ENCODE assay signal across 18 cellular contexts in the genomic region with DNA sequence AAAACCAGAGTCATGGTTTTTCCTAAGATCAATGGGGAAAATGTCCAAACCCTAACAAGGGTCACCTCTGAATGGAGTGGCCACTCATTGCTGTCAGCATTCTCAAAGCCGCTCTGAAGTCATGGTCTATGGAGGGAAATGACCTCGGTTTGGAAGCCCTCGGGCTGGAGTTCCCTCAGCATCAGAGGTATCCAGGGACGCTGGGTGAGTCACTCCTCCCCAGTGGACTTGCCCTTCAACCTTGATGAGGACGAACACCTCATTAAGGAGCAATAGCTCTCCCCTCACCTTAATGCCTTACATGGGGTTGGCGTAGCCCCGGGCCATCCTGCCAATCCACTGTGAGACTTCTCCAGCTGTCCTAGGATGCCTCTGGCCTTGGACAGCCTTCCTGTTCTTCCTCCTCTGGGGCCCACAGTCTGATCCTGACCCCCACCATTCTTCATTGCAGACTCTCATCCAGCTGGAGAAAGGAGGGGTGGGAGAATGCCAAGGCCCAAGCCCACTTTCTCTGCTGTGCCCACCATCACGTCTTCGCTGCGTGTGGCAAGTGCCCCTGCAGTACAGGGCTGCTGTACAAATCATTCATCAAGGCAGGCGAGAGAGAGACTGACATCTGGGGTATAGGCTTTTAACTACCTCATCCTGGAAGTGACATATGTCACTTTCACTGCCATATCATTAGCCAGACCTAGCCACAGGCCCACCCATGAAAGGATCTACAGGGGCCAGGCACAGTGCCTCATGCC.
DNase-seq lines count a peak whose midpoint lies in the region; ATAC-seq, FAIRE-seq and TF ChIP-seq lines count a peak whose summit lies in the region.
"Had no signal": no experiment of that assay in that cellular context is flagged by ENCODE, and none has a peak within 500 bp of the region (broad histone marks: within the 10 kb centered on the region; RNA-seq: fewer than 3 reads in every experiment).

No MANE protein-coding gene starts in this region.

- H3K9me3 ChIP-seq in OCI-LY1 (ENCODE audit: low read length) = no peaks in the 10 kb centered on the region
- H3K9me3 ChIP-seq: BE2C, mucosa of descending colon, tibial artery had no signal

- no peaks in the 10 kb centered on the region for H3K9me2 ChIP-seq in OCI-LY1 (ENCODE audit: low read depth, low read length)

- TF ChIP-seq POLR2A in erythroblast (IDR thresholded peaks at IDR 0.05; ENCODE audit: low read length) = no peak

- no peak overlapping the region for H3K4me3 ChIP-seq in OCI-LY1 (ENCODE audit: low read depth, low read length, poor library complexity, severe bottlenecking)
- H3K4me3 ChIP-seq: mucosa of descending colon, tibial artery had no signal

- no peak overlapping the region for H2AFZ ChIP-seq in OCI-LY1 (ENCODE audit: low read length)

- no peaks in the 10 kb centered on the region for H3K27me3 Mint-ChIP-seq in stimulated activated naive CD8-positive, alpha-beta T cell treated with anti-CD3 and anti-CD28 coated beads, Interleukin-15, amount 100 ng/mL, for 72 hours
- H3K27me3 Mint-ChIP-seq: activated naive CD4-positive, alpha-beta T cell treated with anti-CD3 and anti-CD28 coated beads, Interleukin-2, amount 50 U/mL, for 24 hours had no signal

- FAIRE-seq in urothelium cell line (lab: Jason Lieb, UNC) = peak; percentile 74
- FAIRE-seq: GM12892, islet of Langerhans had no signal

- no peaks in the 10 kb centered on the region for H3K9me3 Mint-ChIP-seq in stimulated activated naive CD8-positive, alpha-beta T cell treated with anti-CD3 and anti-CD28 coated beads, Interleukin-15, amount 100 ng/mL, for 72 hours
- H3K9me3 Mint-ChIP-seq: activated naive CD4-positive, alpha-beta T cell treated with anti-CD3 and anti-CD28 coated beads, Interleukin-2, amount 50 U/mL, for 24 hours had no signal

- peak; percentile 21 for ATAC-seq in stimulated activated naive CD8-positive, alpha-beta T cell treated with anti-CD3 and anti-CD28 coated beads, Interleukin-15, Interleukin-2, amounts not matched to agents 100 U/mL and 50 U/mL, for 24 hours
- no peak for ATAC-seq in stimulated activated naive CD8-positive, alpha-beta T cell treated with anti-CD3 and anti-CD28 coated beads, Interleukin-15, amount 100 ng/mL, for 72 hours
- ATAC-seq: mucosa of descending colon had no signal

- H3K27ac Mint-ChIP-seq in stimulated activated naive CD8-positive, alpha-beta T cell treated with anti-CD3 and anti-CD28 coated beads, Interleukin-15, amount 100 ng/mL, for 72 hours = no peak overlapping the region
- H3K27ac Mint-ChIP-seq: activated naive CD4-positive, alpha-beta T cell treated with anti-CD3 and anti-CD28 coated beads, Interleukin-2, amount 50 U/mL, for 24 hours had no signal

- no peak overlapping the region for H3K4me3 Mint-ChIP-seq in stimulated activated naive CD8-positive, alpha-beta T cell treated with anti-CD3 and anti-CD28 coated beads, Interleukin-15, amount 100 ng/mL, for 72 hours
- H3K4me3 Mint-ChIP-seq: activated naive CD4-positive, alpha-beta T cell treated with anti-CD3 and anti-CD28 coated beads, Interleukin-2, amount 50 U/mL, for 24 hours had no signal

- no peak for TF ChIP-seq CTCF in OCI-LY1 (IDR thresholded peaks at IDR 0.05; ENCODE audit: low read length)

- no peaks in the 10 kb centered on the region for H3K27me3 ChIP-seq in OCI-LY1 (ENCODE audit: insufficient read depth, low read length)
- H3K27me3 ChIP-seq: BE2C, tibial artery had no signal

- H3K36me3 ChIP-seq in OCI-LY1 (ENCODE audit: insufficient read depth, low read length) = no peaks in the 10 kb centered on the region
- H3K36me3 ChIP-seq: BE2C, tibial artery had no signal

- no peak overlapping the region for H3K9ac ChIP-seq in OCI-LY1 (ENCODE audit: low read length)

- H3K4me1 ChIP-seq in OCI-LY1 (ENCODE audit: insufficient read depth, low read length, severe bottlenecking) = peaks cover 22% of the 10 kb centered on the region
- H3K4me1 ChIP-seq: BE2C had no signal

- H4K20me1 ChIP-seq in OCI-LY1 (ENCODE audit: insufficient read depth, low read length) = no peaks in the 10 kb centered on the region

- H3K4me2 ChIP-seq in OCI-LY1 (ENCODE audit: low read length) = no peak overlapping the region

- no peaks in the 10 kb centered on the region for H3K79me2 ChIP-seq in OCI-LY1 (ENCODE audit: insufficient read depth, low read length)

- peak overlapping the region; percentile 25 for H3K27ac ChIP-seq in OCI-LY1 (ENCODE audit: low read depth, low read length, poor library complexity, severe bottlenecking)
- H3K27ac ChIP-seq: tibial artery had no signal

- H3F3A ChIP-seq in OCI-LY1 (ENCODE audit: insufficient read depth, low read length) = no peaks in the 10 kb centered on the region

- DNase-seq in stimulated activated naive CD8-positive, alpha-beta T cell treated with anti-CD3 and anti-CD28 coated beads, Interleukin-15, Interleukin-2, amounts not matched to agents 100 U/mL and 50 U/mL, for 24 hours = no peak
- no peak for DNase-seq in stimulated activated naive CD8-positive, alpha-beta T cell treated with anti-CD3 and anti-CD28 coated beads, Interleukin-15, amount 100 ng/mL, for 72 hours
- peak; percentile 30 to 52 for DNase-seq in erythroblast (lab: John Stamatoyannopoulos, UW)
- no peak for DNase-seq in urothelium cell line (ENCODE audit: low spot score)
- DNase-seq in activated naive CD4-positive, alpha-beta T cell treated with Interleukin-2 at 50 U/mL for 16 hours = no peak
- no peak for DNase-seq in amygdala (lab: John Stamatoyannopoulos, UW)
- DNase-seq in activated CD8-positive, alpha-beta memory T cell treated with anti-CD3 and anti-CD28 coated beads, Interleukin-2, amount 50 U/mL, for 48 hours = no peak
- DNase-seq: BE2C; central memory CD4-positive, alpha-beta T cell; mucosa of descending colon; NCI-H1048; posterior cingulate gyrus; SW 1271; tibial artery had no signal

- H3K4me1 Mint-ChIP-seq in stimulated activated naive CD8-positive, alpha-beta T cell treated with anti-CD3 and anti-CD28 coated beads, Interleukin-15, amount 100 ng/mL, for 72 hours = peaks cover 38% of the 10 kb centered on the region

Comparison
In these comparisons a context has a peak if more than half of its experiments do, and no peak if none do; other contexts are left out.
1. DNase-seq: peak in erythroblast (2 of 2); none in stimulated activated naive CD8-positive, alpha-beta T cell treated with anti-CD3 and anti-CD28 coated beads, Interleukin-15, Interleukin-2, amounts not matched to agents 100 U/mL and 50 U/mL, for 24 hours (single experiment), stimulated activated naive CD8-positive, alpha-beta T cell treated with anti-CD3 and anti-CD28 coated beads, Interleukin-15, amount 100 ng/mL, for 72 hours (0 of 2), urothelium cell line (single experiment), activated naive CD4-positive, alpha-beta T cell treated with Interleukin-2 at 50 U/mL for 16 hours (single experiment), amygdala (0 of 56) and activated CD8-positive, alpha-beta memory T cell treated with anti-CD3 and anti-CD28 coated beads, Interleukin-2, amount 50 U/mL, for 48 hours (single experiment).